In genomic region chr2:65261676-65262075, GRCh38 we compare ENCODE assay signal across 14 cellular contexts.
"Had no signal": no experiment of that assay in that cellular context is flagged by ENCODE, and none has a peak within 500 bp of the region (broad histone marks: within the 10 kb centered on the region; RNA-seq: fewer than 3 reads in every experiment).

No MANE protein-coding gene starts in this region.

- H3K27me3 ChIP-seq: gastroesophageal sphincter, thyroid gland had no signal

- H3K9me3 Mint-ChIP-seq: activated T-helper 1 cell treated with anti-CD3 and anti-CD28 coated beads, Interleukin-12 subunit alpha, Interleukin-12 subunit beta, Interleukin-2, Interleukin-4 antibody, amounts not matched to agents 30 ng/mL and 10 ng/mL and 1 ng/mL, durations not matched to agents 14 hours and 24 hours and 36 hours; endodermal cell; naive B cell; stimulated activated memory B cell treated with anti-CD40 and anti-IgM and Interleukin-4, amounts not matched to agents 10 μg/mL and 1 μg/mL and 100 μg/mL, for 72 hours; T-helper 1 cell treated with Interleukin-12 subunit alpha and Interleukin-12 subunit beta and Interleukin-4 antibody, amounts not matched to agents 30 μg/mL and 1 μg/mL, for 36 hours had no signal

- H3K9me3 ChIP-seq: gastroesophageal sphincter, thyroid gland had no signal

- FAIRE-seq: bronchial epithelial cell had no signal

- H3K4me3 Mint-ChIP-seq: activated T-helper 1 cell treated with anti-CD3 and anti-CD28 coated beads, Interleukin-12 subunit alpha, Interleukin-12 subunit beta, Interleukin-2, Interleukin-4 antibody, amounts not matched to agents 30 ng/mL and 10 ng/mL and 1 ng/mL, durations not matched to agents 14 hours and 24 hours and 36 hours; endodermal cell; naive B cell; stimulated activated memory B cell treated with anti-CD40 and anti-IgM and Interleukin-4, amounts not matched to agents 10 μg/mL and 1 μg/mL and 100 μg/mL, for 72 hours; T-helper 1 cell treated with Interleukin-12 subunit alpha and Interleukin-12 subunit beta and Interleukin-4 antibody, amounts not matched to agents 30 μg/mL and 1 μg/mL, for 36 hours had no signal

- DNase-seq: activated CD8-positive, alpha-beta memory T cell treated with anti-CD3 and anti-CD28 coated beads, Interleukin-2, amount 50 U/mL, for 48 hours; aorta; endodermal cell; islet precursor cell; naive B cell; posterior cingulate gyrus; stimulated activated CD4-positive, alpha-beta T cell treated with anti-CD3 and anti-CD28 coated beads, Interleukin-2, amount 100 ng/mL, for 48 hours; thyroid gland; WERI-Rb-1 had no signal

- H3K27me3 Mint-ChIP-seq: naive B cell; stimulated activated memory B cell treated with anti-CD40 and anti-IgM and Interleukin-4, amounts not matched to agents 10 μg/mL and 1 μg/mL and 100 μg/mL, for 72 hours had no signal

- H3K27ac Mint-ChIP-seq: activated T-helper 1 cell treated with anti-CD3 and anti-CD28 coated beads, Interleukin-12 subunit alpha, Interleukin-12 subunit beta, Interleukin-2, Interleukin-4 antibody, amounts not matched to agents 30 ng/mL and 10 ng/mL and 1 ng/mL, durations not matched to agents 14 hours and 24 hours and 36 hours; endodermal cell; stimulated activated memory B cell treated with anti-CD40 and anti-IgM and Interleukin-4, amounts not matched to agents 10 μg/mL and 1 μg/mL and 100 μg/mL, for 72 hours; T-helper 1 cell treated with Interleukin-12 subunit alpha and Interleukin-12 subunit beta and Interleukin-4 antibody, amounts not matched to agents 30 μg/mL and 1 μg/mL, for 36 hours had no signal

- ATAC-seq: gastroesophageal sphincter; stimulated activated memory B cell treated with anti-CD40 and anti-IgM and Interleukin-4, amounts not matched to agents 10 μg/mL and 1 μg/mL and 100 μg/mL, for 72 hours had no signal

- H3K27ac ChIP-seq: gastroesophageal sphincter, thyroid gland, WERI-Rb-1 had no signal
